ENCODE assay signal across 8 cellular contexts in genomic region chr10:119489572-119490326, GRCh38. TPM values are rescaled to one million over a fixed set of nuclear protein-coding genes. Genes with fewer than 3 reads are reported as not detected.
A peak's percentile ranks its signal among the peaks of the same experiment; 100 is the strongest.
DNase-seq lines count a peak whose midpoint lies in the region; ATAC-seq and TF ChIP-seq lines count a peak whose summit lies in the region.

No MANE protein-coding gene starts in this region.

- peak; percentile 26 to 79 (median 62) for TF ChIP-seq CTCF in dorsolateral prefrontal cortex (IDR thresholded peaks at IDR 0.05 in 54 of 56, conservative IDR thresholded peaks at IDR 0.05 in 2 of 56; ENCODE audit: low read depth in 1 of 56, partially characterized antibody in 56 of 56)
- peak; percentile 63 for TF ChIP-seq CTCF in mucosa of descending colon (IDR thresholded peaks at IDR 0.05)

- peak overlapping the region in 23 of 59 donors; percentile 5 to 42 (median 28) for H3K4me3 ChIP-seq in dorsolateral prefrontal cortex
- no peak overlapping the region for H3K4me3 ChIP-seq in mucosa of descending colon

- H3K4me1 ChIP-seq in mucosa of descending colon (ENCODE audit: low read depth) = peaks cover 15% of the 10 kb centered on the region

- H3K36me3 ChIP-seq in mucosa of descending colon (ENCODE audit: low read depth) = no peaks in the 10 kb centered on the region

- ATAC-seq in GM21786 (IDR thresholded peaks at IDR 0.05; ENCODE audit: unreplicated experiment) (peak; percentile 81), mucosa of descending colon (peak; percentile 78)
- ATAC-seq in stimulated activated naive CD8-positive, alpha-beta T cell treated with anti-CD3 and anti-CD28 coated beads, Interleukin-15, Interleukin-2, amounts not matched to agents 100 U/mL and 50 U/mL, for 24 hours = peak; percentile 81

- H3K27ac ChIP-seq in dorsolateral prefrontal cortex = no peak overlapping the region

- intact Hi-C loops in dorsolateral prefrontal cortex (cut with DNase I) = no loop called here
- intact Hi-C loops in mucosa of descending colon (cut with DNase I, micrococcal nuclease) = no loop called here

- DNase-seq in NCI-H2081 (lab: John Stamatoyannopoulos, UW) (peak; percentile 4 to 5), NCI-H2081 treated with DMSO at 0.1 percent for 48 hours (lab: John Stamatoyannopoulos, UW) (no peak), KG1 (lab: John Stamatoyannopoulos, UW) (peak; percentile 58), dorsolateral prefrontal cortex (no peak), mucosa of descending colon (peak; percentile 43 to 66 (median 63))
- DNase-seq in activated CD4-positive, CD25-positive, alpha-beta regulatory T cell treated with anti-CD3 and anti-CD28 coated beads, Interleukin-2, amount 50 U/mL, for 72 hours = peak; percentile 70
- DNase-seq in stimulated activated naive CD8-positive, alpha-beta T cell treated with anti-CD3 and anti-CD28 coated beads, Interleukin-15, Interleukin-2, amounts not matched to agents 100 U/mL and 50 U/mL, for 24 hours = peak; percentile 87

- no peaks in the 10 kb centered on the region for H3K9me3 ChIP-seq in mucosa of descending colon

- peaks cover 0 to 12% (median 0%) of the 10 kb centered on the region in 45 donors for H3K27me3 ChIP-seq in dorsolateral prefrontal cortex

RNA-seq across cellular contexts. Expression of gene RGS10, which starts 52.8 kb away (rescaled TPM):
- 10 to 100 TPM in 44 of 120 experiments, 1 to 10 TPM in 76; 1.0 to 27.7 (median 8.8) TPM for total RNA-seq in dorsolateral prefrontal cortex
- total RNA-seq in mucosa of descending colon = 10 to 100 TPM; 14.9 to 68.8 (median 19.2) TPM

Comparison
In these comparisons a context has a peak if more than half of its experiments do, and no peak if none do; other contexts are left out.
1. DNase-seq: peak in NCI-H2081 (2 of 2), KG1 (single experiment), activated CD4-positive, CD25-positive, alpha-beta regulatory T cell treated with anti-CD3 and anti-CD28 coated beads, Interleukin-2, amount 50 U/mL, for 72 hours (single experiment), mucosa of descending colon (3 of 3) and stimulated activated naive CD8-positive, alpha-beta T cell treated with anti-CD3 and anti-CD28 coated beads, Interleukin-15, Interleukin-2, amounts not matched to agents 100 U/mL and 50 U/mL, for 24 hours (single experiment); none in NCI-H2081 treated with DMSO at 0.1 percent for 48 hours (single experiment) and dorsolateral prefrontal cortex (0 of 10).
2. Peak in every context shown above with its lines, with median percentiles within 50 percentile points of each other: ATAC-seq.